8 cellular contexts compared by ENCODE assay signal in genomic region chr2:231364961-231365810, GRCh38. TPM values are rescaled to one million over a fixed set of nuclear protein-coding genes. Genes with fewer than 3 reads are reported as not detected.
DNase-seq lines count a peak whose midpoint lies in the region; ATAC-seq and TF ChIP-seq lines count a peak whose summit lies in the region.

No MANE protein-coding gene starts in this region.

- CTCF ChIA-PET in AG04450 (lab: Charles Lee): interaction anchor here (0.6 to 1.1 kb wide), 3 partner anchors 9 to 68 kb away, joined by 3 read pairs; no protein-coding TSS in a partner anchor

- peaks cover 35% of the 10 kb centered on the region for H3K4me1 ChIP-seq in HUES6 (ENCODE audit: control insufficient read depth, insufficient read depth, low read length)
- no peaks in the 10 kb centered on the region for H3K4me1 ChIP-seq in thyroid gland

- TF ChIP-seq POLR2A in thyroid gland (IDR thresholded peaks at IDR 0.05): no peak

- no peaks in the 10 kb centered on the region for H3K27me3 ChIP-seq in AG04450 (ENCODE audit: control insufficient read depth, insufficient read depth, low read length)
- no peaks in the 10 kb centered on the region for H3K27me3 ChIP-seq in HUES6 (ENCODE audit: control insufficient read depth, insufficient read depth, low read length)
- no peaks in the 10 kb centered on the region for H3K27me3 ChIP-seq in thyroid gland

- peak overlapping the region; percentile 30 for H3K9ac ChIP-seq in HUES6 (ENCODE audit: low read length)

- intact Hi-C loops in thyroid gland (cut with DNase I): no loop called here

- POLR2A ChIA-PET in AG04450 (lab: Yijun Ruan, JAX): interaction anchor here (1.2 kb wide), 1 partner anchor 47 kb away, joined by 3 read pairs; no protein-coding TSS in a partner anchor

- H3K27ac ChIP-seq in AG04450 (ENCODE audit: low read depth, low read length): peak overlapping the region; percentile 94
- peak overlapping the region; percentile 29; the same call in 1 of the 2 replicates for H3K27ac ChIP-seq in HUES6 (ENCODE audit: low read depth, low read length)
- H3K27ac ChIP-seq in thyroid gland: no peak overlapping the region

- H3K4me3 ChIP-seq in AG04450 (ENCODE audit: low read depth, low read length) (no peak overlapping the region), HUES6 (ENCODE audit: low read depth, low read length) (no peak overlapping the region), thyroid gland (replicated peaks in 1 of 3) (no peak overlapping the region)

- TF ChIP-seq CTCF in AG04450 (IDR thresholded peaks at IDR 0.05; ENCODE audit: low read depth, low read length) (no peak), thyroid gland (IDR thresholded peaks at IDR 0.05) (no peak)

- peak; percentile 63 for DNase-seq in AG04450 (ENCODE audit: low read depth, low spot score)
- peak in 40 of 58 donors; percentile 24 to 81 (median 54) for DNase-seq in anterior cingulate cortex (lab: John Stamatoyannopoulos, UW)
- peak; percentile 51 to 85 for DNase-seq in hippocampal formation (lab: John Stamatoyannopoulos, UW)
- DNase-seq in thyroid gland: peak; percentile 12 to 14
- no peak for DNase-seq in NK-92 treated with Interleukin-12 subunit alpha and Interleukin-12 subunit beta, amount 100 ng/mL, for 24 hours (lab: John Stamatoyannopoulos, UW)

- no peaks in the 10 kb centered on the region; the same call in 1 of the 2 replicates for H3K9me3 ChIP-seq in AG04450 (ENCODE audit: control insufficient read depth, insufficient read depth, low read length)
- H3K9me3 ChIP-seq in HUES6 (ENCODE audit: control insufficient read depth, insufficient read depth, low read depth, low read length): no peaks in the 10 kb centered on the region
- no peaks in the 10 kb centered on the region for H3K9me3 ChIP-seq in thyroid gland

- ATAC-seq in HG02884 (IDR thresholded peaks at IDR 0.05; ENCODE audit: unreplicated experiment) (no peak), GM21447 (IDR thresholded peaks at IDR 0.05; ENCODE audit: unreplicated experiment) (no peak)

- WGBS in thyroid gland, 2 donors: 79 to 83% methylated on average over 22 of the region's 22 CpGs

- H3K36me3 ChIP-seq in HUES6 (ENCODE audit: control insufficient read depth, insufficient read depth, low read length) (peaks cover 3% of the 10 kb centered on the region), thyroid gland (peaks cover 0 to 4% of the 10 kb centered on the region in 2 donors)

RNA-seq across cellular contexts. Expression of gene B3GNT7, which starts 30.3 kb away (rescaled TPM):
- 0.02 and 0.06 TPM in 2 replicates for polyA plus RNA-seq in AG04450 (2011; rRNA removed)
- polyA minus RNA-seq in AG04450 (2011; rRNA and poly(A)+ RNA removed): 0.09 and 0.13 TPM in 2 replicates
- 10 to 100 TPM in 1 of 4 donors, 1 to 10 TPM in 3; 6.5 to 19.2 (median 7.8) TPM for total RNA-seq in thyroid gland

Comparison
In these comparisons a context has a peak if more than half of its experiments do, and no peak if none do; other contexts are left out.
1. H3K27ac ChIP-seq: peak in AG04450 (single experiment) and HUES6 (single experiment); none in thyroid gland (0 of 3).